Comparison of ENCODE assay signal across 9 cellular contexts in genomic region chr15:60840306-60840702, GRCh38.
A peak's percentile ranks its signal among the peaks of the same experiment; 100 is the strongest.
DNase-seq lines count a peak whose midpoint lies in the region; ATAC-seq lines count a peak whose summit lies in the region.
"Had no signal": no experiment of that assay in that cellular context is flagged by ENCODE, and none has a peak within 500 bp of the region (broad histone marks: within the 10 kb centered on the region; RNA-seq: fewer than 3 reads in every experiment).

No MANE protein-coding gene starts in this region.

- H2BK12ac ChIP-seq in mesenchymal stem cell (ENCODE audit: low read length in 2 of 2): no peak overlapping the region

- no peak overlapping the region for H3K9ac ChIP-seq in mesenchymal stem cell (ENCODE audit: low read length)

- no peak overlapping the region for H2BK15ac ChIP-seq in mesenchymal stem cell (ENCODE audit: low read depth, poor library complexity, severe bottlenecking)

- peak in 1 of 2 donors; percentile 8 for ATAC-seq in activated naive CD4-positive, alpha-beta T cell treated with anti-CD3 and anti-CD28 coated beads, Interleukin-2, amount 50 U/mL, for 72 hours
- no peak for ATAC-seq in HG03139 (IDR thresholded peaks at IDR 0.05; ENCODE audit: unreplicated experiment)
- ATAC-seq: stimulated activated naive B cell treated with anti-CD40 and anti-IgM and Interleukin-4, amounts not matched to agents 10 μg/mL and 1 μg/mL and 100 μg/mL, for 72 hours had no signal

- no peak overlapping the region for H3K14ac ChIP-seq in mesenchymal stem cell (ENCODE audit: low read length in 2 of 2)

- H3K27me3 ChIP-seq in mesenchymal stem cell (ENCODE audit: control insufficient read depth in 1 of 2, insufficient read depth in 1 of 2, low read length in 2 of 2) (peaks cover 0 to 4% of the 10 kb centered on the region in 2 experiments), H7 (ENCODE audit: control insufficient read depth, insufficient read depth, low read length) (no peaks in the 10 kb centered on the region)
- H3K27me3 ChIP-seq: sigmoid colon had no signal

- 44% methylated on average over 1 of the region's 2 CpGs for WGBS in mesenchymal stem cell

- H3K23ac ChIP-seq in mesenchymal stem cell (ENCODE audit: low read length in 2 of 2): no peak overlapping the region

- H3K79me1 ChIP-seq in mesenchymal stem cell (replicated peaks; ENCODE audit: low read length, poor library complexity, severe bottlenecking): no peaks in the 10 kb centered on the region

- no peak overlapping the region for H3K4ac ChIP-seq in mesenchymal stem cell (ENCODE audit: low read depth in 1 of 2, low read length in 2 of 2)

- H3K36me3 ChIP-seq in mesenchymal stem cell (ENCODE audit: control insufficient read depth in 1 of 2, insufficient read depth in 2 of 2, low read depth in 1 of 2, low read length in 2 of 2) (no peaks in the 10 kb centered on the region), H7 (replicated peaks; ENCODE audit: control insufficient read depth, insufficient read depth, low read length) (no peaks in the 10 kb centered on the region)
- H3K36me3 ChIP-seq: sigmoid colon had no signal

- no peak overlapping the region for H3K4me2 ChIP-seq in mesenchymal stem cell (ENCODE audit: low read length, poor library complexity, severe bottlenecking)

- H3K27ac ChIP-seq in mesenchymal stem cell (ENCODE audit: low read length, poor library complexity, severe bottlenecking): no peak overlapping the region
- H3K27ac ChIP-seq: sigmoid colon had no signal

- H3K36me3 Mint-ChIP-seq in activated naive CD4-positive, alpha-beta T cell treated with anti-CD3 and anti-CD28 coated beads, Interleukin-2, amount 50 U/mL, for 72 hours: peaks cover 0 to 31% of the 10 kb centered on the region in 2 donors
- H3K36me3 Mint-ChIP-seq: stimulated activated naive B cell treated with anti-CD40 and anti-IgM and Interleukin-4, amounts not matched to agents 10 μg/mL and 1 μg/mL and 100 μg/mL, for 72 hours had no signal

- no peak overlapping the region for H2BK5ac ChIP-seq in mesenchymal stem cell (ENCODE audit: low read depth, low read length, poor library complexity, severe bottlenecking)

- H2BK120ac ChIP-seq in mesenchymal stem cell (ENCODE audit: low read depth, low read length): no peak overlapping the region

- H3K4me3 ChIP-seq in mesenchymal stem cell (ENCODE audit: insufficient read depth in 1 of 2, low read depth in 1 of 2, low read length in 2 of 2): no peak overlapping the region
- H3K4me3 ChIP-seq in H7 (ENCODE audit: insufficient read depth, low read depth, low read length): no peak overlapping the region
- H3K4me3 ChIP-seq: sigmoid colon had no signal

- H3K9me3 Mint-ChIP-seq in activated naive CD4-positive, alpha-beta T cell treated with anti-CD3 and anti-CD28 coated beads, Interleukin-2, amount 50 U/mL, for 72 hours: no peaks in the 10 kb centered on the region
- H3K9me3 Mint-ChIP-seq: stimulated activated naive B cell treated with anti-CD40 and anti-IgM and Interleukin-4, amounts not matched to agents 10 μg/mL and 1 μg/mL and 100 μg/mL, for 72 hours had no signal

- no peaks in the 10 kb centered on the region for H3K9me3 ChIP-seq in mesenchymal stem cell (ENCODE audit: control insufficient read depth, low read length)
- H3K9me3 ChIP-seq: sigmoid colon had no signal

- no peak overlapping the region for H4K8ac ChIP-seq in mesenchymal stem cell (ENCODE audit: low read length)

- peak; percentile 78 for DNase-seq in COLO668 (lab: John Stamatoyannopoulos, UW; ENCODE audit: unreplicated experiment)
- peak; percentile 34 for DNase-seq in HT1080 (ENCODE audit: low read depth)
- no peak for DNase-seq in activated naive CD4-positive, alpha-beta T cell treated with anti-CD3 and anti-CD28 coated beads, Interleukin-2, amount 50 U/mL, for 72 hours (ENCODE audit: low spot score in 2 of 2)
- peak; percentile 31 for DNase-seq in mesenchymal stem cell
- DNase-seq in H7: no peak
- no peak for DNase-seq in DMS 273 treated with DMSO at 0.1 percent for 48 hours (lab: John Stamatoyannopoulos, UW)
- DNase-seq: sigmoid colon; stimulated activated naive B cell treated with anti-CD40 and anti-IgM and Interleukin-4, amounts not matched to agents 10 μg/mL and 1 μg/mL and 100 μg/mL, for 72 hours had no signal

- no peak overlapping the region for H4K91ac ChIP-seq in mesenchymal stem cell (ENCODE audit: low read length)

- no peak overlapping the region for H2AK5ac ChIP-seq in mesenchymal stem cell (ENCODE audit: low read length, severe bottlenecking)

- H2AFZ ChIP-seq in mesenchymal stem cell (ENCODE audit: low read depth, low read length): no peak overlapping the region

- no peaks in the 10 kb centered on the region for H3K4me1 ChIP-seq in mesenchymal stem cell (ENCODE audit: control insufficient read depth, insufficient read depth, low read depth, low read length)
- H3K4me1 ChIP-seq: sigmoid colon had no signal

- H3K27ac Mint-ChIP-seq in activated naive CD4-positive, alpha-beta T cell treated with anti-CD3 and anti-CD28 coated beads, Interleukin-2, amount 50 U/mL, for 72 hours: peak overlapping the region; percentile 40 to 54
- H3K27ac Mint-ChIP-seq: stimulated activated naive B cell treated with anti-CD40 and anti-IgM and Interleukin-4, amounts not matched to agents 10 μg/mL and 1 μg/mL and 100 μg/mL, for 72 hours had no signal

- no peak overlapping the region for H3K18ac ChIP-seq in mesenchymal stem cell (ENCODE audit: low read depth in 1 of 2, low read length in 2 of 2)

Comparison
In these comparisons a context has a peak if more than half of its experiments do, and no peak if none do; other contexts are left out.
1. DNase-seq: peak in COLO668 (single experiment), HT1080 (single experiment) and mesenchymal stem cell (single experiment); none in activated naive CD4-positive, alpha-beta T cell treated with anti-CD3 and anti-CD28 coated beads, Interleukin-2, amount 50 U/mL, for 72 hours (0 of 2), H7 (single experiment) and DMS 273 treated with DMSO at 0.1 percent for 48 hours (single experiment).